12 cellular contexts compared by ENCODE assay signal in genomic region chrX:38275615-38276014, GRCh38. TPM values are rescaled to one million over a fixed set of nuclear protein-coding genes. Genes with fewer than 3 reads are reported as not detected.
A peak's percentile ranks its signal among the peaks of the same experiment; 100 is the strongest.
DNase-seq lines count a peak whose midpoint lies in the region; ATAC-seq and TF ChIP-seq lines count a peak whose summit lies in the region.
"Had no signal": no experiment of that assay in that cellular context is flagged by ENCODE, and none has a peak within 500 bp of the region (broad histone marks: within the 10 kb centered on the region; RNA-seq: fewer than 3 reads in every experiment).

No MANE protein-coding gene starts in this region.

- H3F3A ChIP-seq in GM23248 (ENCODE audit: insufficient read depth): peaks cover 29% of the 10 kb centered on the region

- no peak overlapping the region for H3K27ac ChIP-seq in AG04450 (ENCODE audit: low read depth, low read length)
- H3K27ac ChIP-seq in GM23248: peak overlapping the region; percentile 78
- H3K27ac ChIP-seq in Panc1 (ENCODE audit: low read length): no peak overlapping the region
- H3K27ac ChIP-seq: C4-2B, coronary artery had no signal

- no peak overlapping the region; the same call in 1 of the 2 replicates for H3K9ac ChIP-seq in GM23248

- 0% methylated on average over 2 of the region's 2 CpGs for WGBS in GM23248 (ENCODE audit: low coverage in 1 of 2, low lambda C conversion rate in 2 of 2, missing lambda C conversion rate in 2 of 2), 2 experiments

- H3K9me2 ChIP-seq in GM23248 (ENCODE audit: insufficient read depth): no peaks in the 10 kb centered on the region

- POLR2A ChIA-PET in AG04450 (lab: Yijun Ruan, JAX): no interaction called here
- POLR2A ChIA-PET in Panc1 (lab: Charles Lee): no interaction called here

- DNase-seq in AG04450 (ENCODE audit: low read depth, low spot score) (peak; percentile 50), GM23248 (peak; percentile 90), Panc1 (ENCODE audit: low read depth, low spot score) (peak; percentile 67), fibroblast of pulmonary artery (ENCODE audit: low read depth) (peak; percentile 88), putamen (ENCODE audit: low spot score) (no peak), DMS114 treated with DMSO at 0.1 percent for 48 hours (lab: John Stamatoyannopoulos, UW; ENCODE audit: unreplicated experiment) (no peak), DMS79 treated with DMSO at 0.1 percent for 48 hours (lab: John Stamatoyannopoulos, UW) (no peak), mucosa of gallbladder (ENCODE audit: low spot score) (no peak)
- DNase-seq: NCI-H1930 had no signal

- no TSS peak for BruUV-seq in Panc1 (replicated peaks; lab: Mats Ljungman, UMichigan)

- ATAC-seq in Panc1: peak; percentile 66; the same call in 1 of the 2 replicates
- ATAC-seq: activated CD4-positive, CD25-positive, alpha-beta regulatory T cell treated with anti-CD3 and anti-CD28 coated beads, Interleukin-2, amount 50 U/mL, for 24 hours had no signal

- H3K4me3 ChIP-seq in AG04450 (ENCODE audit: low read depth, low read length) (no peak overlapping the region), GM23248 (no peak overlapping the region), Panc1 (ENCODE audit: low read depth in 2 of 2, low read length in 2 of 2) (no peak overlapping the region), fibroblast of pulmonary artery (replicated peaks; ENCODE audit: low read depth, low read length) (no peak overlapping the region)
- H3K4me3 ChIP-seq: coronary artery had no signal

- no peaks in the 10 kb centered on the region for H3K27me3 ChIP-seq in AG04450 (ENCODE audit: control insufficient read depth, insufficient read depth, low read length)
- H3K27me3 ChIP-seq in GM23248 (replicated peaks; ENCODE audit: insufficient read depth): no peaks in the 10 kb centered on the region
- no peaks in the 10 kb centered on the region for H3K27me3 ChIP-seq in Panc1 (ENCODE audit: control insufficient read depth, insufficient read depth, low read length)

- in situ Hi-C loops in GM23248 (cut with MboI): no loop called here
- in situ Hi-C loops in Panc1 (cut with HindIII; ENCODE audit: low pct_unique_long_range_greater_than_20kb, low sequenced_read_pairs): no loop called here

- H3K36me3 ChIP-seq in GM23248 (ENCODE audit: low read depth): no peaks in the 10 kb centered on the region
- H3K36me3 ChIP-seq in Panc1 (ENCODE audit: control insufficient read depth, insufficient read depth, low read length): no peaks in the 10 kb centered on the region

- TF ChIP-seq CTCF in AG04450 (IDR thresholded peaks at IDR 0.05; ENCODE audit: low read depth, low read length): no peak
- TF ChIP-seq CTCF in Panc1 (IDR thresholded peaks at IDR 0.05): no peak
- TF ChIP-seq CTCF in fibroblast of pulmonary artery (IDR thresholded peaks at IDR 0.05; ENCODE audit: low read length, missing control alignments): no peak

- no peak overlapping the region for H2AFZ ChIP-seq in GM23248

- intact Hi-C loops in Panc1 (cut with micrococcal nuclease; ENCODE audit: unreplicated experiment): no loop called here

- H3K79me2 ChIP-seq in GM23248 (ENCODE audit: insufficient read depth): no peaks in the 10 kb centered on the region

- H3K9me3 ChIP-seq in AG04450 (ENCODE audit: control insufficient read depth, insufficient read depth, low read length) (no peaks in the 10 kb centered on the region), GM23248 (ENCODE audit: low read depth) (no peaks in the 10 kb centered on the region), Panc1 (ENCODE audit: control insufficient read depth, insufficient read depth, low read depth, low read length) (no peaks in the 10 kb centered on the region)

- no peaks in the 10 kb centered on the region for H4K20me1 ChIP-seq in GM23248 (ENCODE audit: insufficient read depth)

- peaks cover 35% of the 10 kb centered on the region for H3K4me1 ChIP-seq in GM23248 (ENCODE audit: insufficient read depth)
- H3K4me1 ChIP-seq in Panc1 (ENCODE audit: control insufficient read depth, insufficient read depth, low read length): no peaks in the 10 kb centered on the region

- H3K4me2 ChIP-seq in GM23248 (ENCODE audit: unreplicated experiment): peak overlapping the region; percentile 28

- CTCF ChIA-PET in AG04450 (lab: Charles Lee) (interaction anchor here (1.3 kb wide), 1 partner anchor 52 kb away, joined by 8 read pairs; the partner anchor contains the start of gene RPGR), Panc1 (lab: Charles Lee) (no interaction called here)

RNA-seq across cellular contexts. Expression of gene RPGR, which starts 51.7 kb away (rescaled TPM):
- polyA plus RNA-seq in AG04450 (2011; rRNA removed): 1.3 and 2.0 TPM in 2 replicates
- polyA minus RNA-seq in AG04450 (2011; rRNA and poly(A)+ RNA removed): 0.69 and 2.2 TPM in 2 replicates
- total RNA-seq in GM23248 (2014; rRNA removed; shearing (Covaris generic)): 5.8 and 9.7 TPM in 2 replicates
- polyA plus RNA-seq in GM23248 (2016; fragmentation: Nextera tagmentation; extraction: Ambion mirVana): 4.8 and 6.0 TPM in 2 replicates
- 4.0 TPM for total RNA-seq in Panc1 (2021; ENCODE audit: unreplicated experiment)
- polyA plus RNA-seq in Panc1 (2012; ENCODE audit: insufficient read length): 2.2 TPM
- total RNA-seq in mucosa of gallbladder: 10.4 TPM

RNA-seq across cellular contexts. Expression of gene SRPX, which starts 54.9 kb away (rescaled TPM):
- 49.6 and 53.5 TPM in 2 replicates for polyA plus RNA-seq in AG04450 (2011; rRNA removed)
- 33.1 and 34.4 TPM in 2 replicates for polyA minus RNA-seq in AG04450 (2011; rRNA and poly(A)+ RNA removed)
- 53.1 and 75.7 TPM in 2 replicates for total RNA-seq in GM23248 (2014; rRNA removed; shearing (Covaris generic))
- polyA plus RNA-seq in GM23248 (2016; fragmentation: Nextera tagmentation; extraction: Ambion mirVana): 82.2 and 84.4 TPM in 2 replicates
- total RNA-seq in Panc1 (2021; ENCODE audit: unreplicated experiment): 0.23 TPM
- not detected for polyA plus RNA-seq in Panc1 (2012; ENCODE audit: insufficient read length)
- 59.5 TPM for total RNA-seq in mucosa of gallbladder

Comparison
In these comparisons a context has a peak if more than half of its experiments do, and no peak if none do; other contexts are left out.
1. DNase-seq: peak in AG04450 (single experiment), GM23248 (single experiment), Panc1 (single experiment) and fibroblast of pulmonary artery (single experiment); none in putamen (single experiment), DMS114 treated with DMSO at 0.1 percent for 48 hours (single experiment), DMS79 treated with DMSO at 0.1 percent for 48 hours (single experiment) and mucosa of gallbladder (single experiment).
2. RNA of gene SRPX, which starts 54.9 kb away (total RNA-seq): 53.1 to 75.7 TPM in GM23248 and 59.5 TPM in mucosa of gallbladder (single experiment); 0.23 TPM in Panc1 (single experiment); every median in the first group is over 10 times any median in the second.